1 cellular context compared by ENCODE assay signal in the genomic region with DNA sequence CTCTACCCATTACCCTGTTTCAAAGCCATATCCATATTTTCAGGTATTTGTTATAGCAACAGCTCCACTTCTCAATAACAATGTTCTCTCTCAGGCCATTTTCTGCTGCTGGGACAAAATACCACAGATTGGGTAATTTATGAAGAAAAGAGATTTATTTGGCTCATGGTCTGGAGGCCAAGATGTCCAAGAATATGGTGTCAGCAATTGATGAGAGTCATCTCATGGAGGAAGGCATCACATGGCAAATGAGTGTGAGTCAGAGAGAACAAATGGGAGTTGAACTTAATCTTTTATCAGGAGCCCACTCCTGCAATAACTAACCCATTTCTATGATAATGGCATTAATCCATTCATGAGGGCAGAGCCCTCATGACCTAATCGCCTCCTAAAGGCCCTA.
TF ChIP-seq lines count a peak whose summit lies in the region.

No MANE protein-coding gene starts in this region.

TF ChIP-seq in H1, 55 proteins besides CTCF, POLR2A, EP300 and RAD21 (continued from another document):
- TF ChIP-seq RFX5 (IDR thresholded peaks at IDR 0.05; ENCODE audit: borderline replicate concordance, low read depth, low read length): no peak
- TF ChIP-seq NRF1 (IDR thresholded peaks at IDR 0.05; ENCODE audit: low read depth, low read length): no peak
